In the genomic region with DNA sequence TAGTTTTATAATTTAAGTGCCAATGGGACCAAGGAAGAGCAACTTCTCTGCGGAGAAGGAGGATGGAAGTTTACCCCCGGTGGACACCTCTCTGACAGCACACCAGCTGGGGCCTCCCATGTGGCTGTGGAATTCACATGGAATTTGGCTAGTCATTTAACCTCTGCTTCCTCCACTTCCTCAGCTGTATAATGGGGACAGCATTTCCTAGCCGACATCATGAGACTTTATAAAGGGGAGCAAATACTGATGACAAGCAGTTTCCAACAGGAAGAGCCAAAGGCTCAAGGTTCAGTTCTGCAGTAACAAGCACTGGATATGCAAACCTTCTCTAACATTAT, we compare ENCODE assay signal across 1 cellular context.
A peak's percentile ranks its signal among the peaks of the same experiment; 100 is the strongest.
TF ChIP-seq lines count a peak whose summit lies in the region.

No MANE protein-coding gene starts in this region.

TF ChIP-seq in endothelial cell of umbilical vein, 7 proteins besides CTCF, POLR2A, EP300 and RAD21:
- TF ChIP-seq MYC (IDR thresholded peaks at IDR 0.05; ENCODE audit: low read depth, low read length) (no peak), POLR2AphosphoS5 (IDR thresholded peaks at IDR 0.05; ENCODE audit: insufficient read depth, low read depth, low read length) (peak; percentile 36), JUN (IDR thresholded peaks at IDR 0.05; ENCODE audit: borderline replicate concordance, insufficient read depth, insufficient read length, low read depth) (peak; percentile 27), EZH2 (IDR thresholded peaks at IDR 0.05; ENCODE audit: borderline replicate concordance, low read depth, low read length, severe bottlenecking) (no peak), FOS (IDR thresholded peaks at IDR 0.05; ENCODE audit: borderline replicate concordance, insufficient read depth, low read length) (no peak), GATA2 (IDR thresholded peaks at IDR 0.05; ENCODE audit: insufficient read depth, insufficient read length, low read depth, low read length) (no peak)
